1 cellular context compared by ENCODE assay signal in the genomic region with DNA sequence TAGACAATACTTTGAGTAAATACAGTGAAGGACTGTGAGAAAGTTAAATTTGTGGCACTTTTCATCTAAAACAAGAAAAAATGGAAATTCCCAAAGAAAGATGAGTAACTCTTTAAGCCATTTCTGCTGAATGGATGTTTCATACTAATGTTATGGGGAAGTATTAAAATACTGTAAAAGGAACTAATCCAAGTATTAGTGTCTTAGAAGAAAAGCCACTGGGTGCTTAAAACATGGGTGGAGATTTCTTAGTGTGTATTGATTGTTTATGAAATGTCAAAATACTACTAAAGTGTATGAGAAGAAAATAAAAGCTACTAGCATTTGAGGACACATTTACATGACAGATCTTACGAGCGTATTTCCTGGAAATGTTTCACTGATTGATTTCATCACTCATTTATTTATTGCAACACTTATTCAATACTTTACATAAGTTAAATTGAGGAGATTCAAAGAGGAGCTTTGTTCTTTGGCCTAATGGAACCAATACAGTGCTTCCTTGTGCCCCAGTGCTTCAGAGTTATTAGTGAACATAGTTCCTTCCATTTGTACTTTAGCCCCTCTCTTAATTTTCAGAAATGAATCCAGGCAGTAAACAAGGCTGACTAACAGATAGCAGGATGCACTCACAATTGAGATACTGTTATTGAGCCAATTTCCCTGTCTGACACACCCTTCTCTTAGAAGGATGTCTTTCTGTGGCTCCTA.
TF ChIP-seq lines count a peak whose summit lies in the region.

No MANE protein-coding gene starts in this region.

TF ChIP-seq in HepG2, 621 proteins besides CTCF, POLR2A, EP300 and RAD21 (continued from another document and continues in another):
- TF ChIP-seq FOXP4 (CRISPR knock-in tag; IDR thresholded peaks at IDR 0.05) (peak; percentile 82), CC2D1A (CRISPR knock-in tag; IDR thresholded peaks at IDR 0.05) (no peak), DMAP1 (CRISPR knock-in tag; IDR thresholded peaks at IDR 0.05) (no peak), ZBTB33 (CRISPR knock-in tag; IDR thresholded peaks at IDR 0.05) (no peak), NR2F6 (IDR thresholded peaks at IDR 0.05) (no peak), NR2F6 (CRISPR knock-in tag; IDR thresholded peaks at IDR 0.05) (no peak), ZNF670 (CRISPR knock-in tag; IDR thresholded peaks at IDR 0.05; ENCODE audit: borderline replicate concordance) (no peak), SOX5 (CRISPR knock-in tag; IDR thresholded peaks at IDR 0.05; ENCODE audit: borderline replicate concordance) (peak; percentile 79), ZNF33A (CRISPR knock-in tag; IDR thresholded peaks at IDR 0.05; ENCODE audit: borderline replicate concordance) (no peak), ZSCAN21 (CRISPR knock-in tag; IDR thresholded peaks at IDR 0.05; ENCODE audit: borderline replicate concordance) (no peak), NCOA1 (CRISPR knock-in tag; IDR thresholded peaks at IDR 0.05) (no peak), FOXO1 (CRISPR knock-in tag; IDR thresholded peaks at IDR 0.05) (peak; percentile 84), ZNF20 (CRISPR knock-in tag; IDR thresholded peaks at IDR 0.05) (no peak), TARDBP (CRISPR knock-in tag; IDR thresholded peaks at IDR 0.05) (no peak), ZNF3 (CRISPR knock-in tag; IDR thresholded peaks at IDR 0.05) (peak; percentile 79), ZNF839 (CRISPR knock-in tag; IDR thresholded peaks at IDR 0.05; ENCODE audit: borderline replicate concordance) (no peak), ZNF556 (CRISPR knock-in tag; IDR thresholded peaks at IDR 0.05; ENCODE audit: borderline replicate concordance) (no peak), MEIS2 (CRISPR knock-in tag; IDR thresholded peaks at IDR 0.05) (no peak), KAT2B (IDR thresholded peaks at IDR 0.05; ENCODE audit: borderline replicate concordance, low read depth, low read length) (no peak), TBX3 (IDR thresholded peaks at IDR 0.05; ENCODE audit: borderline replicate concordance) (peak; percentile 45; the same call in 1 of the 2 replicates), ATF1 (CRISPR knock-in tag; IDR thresholded peaks at IDR 0.05) (no peak; the same call in 1 of the 2 replicates), U2AF2 (IDR thresholded peaks at IDR 0.05; ENCODE audit: low read depth, low read length) (no peak), BHLHE40 (IDR thresholded peaks at IDR 0.05; ENCODE audit: low read length) (no peak), ZNF282 (IDR thresholded peaks at IDR 0.05; ENCODE audit: partially characterized antibody) (no peak), SALL1 (CRISPR knock-in tag; IDR thresholded peaks at IDR 0.05) (peak; percentile 75; the same call in 1 of the 2 replicates), FOXM1 (CRISPR knock-in tag; IDR thresholded peaks at IDR 0.05) (no peak), KLF13 (CRISPR knock-in tag; IDR thresholded peaks at IDR 0.05) (no peak), ZNF720 (CRISPR knock-in tag; IDR thresholded peaks at IDR 0.05) (no peak), SIX4 (CRISPR knock-in tag; IDR thresholded peaks at IDR 0.05) (0 out of 2 replicates have a peak, but pooled peaks have one; percentile 34), ZNF747 (CRISPR knock-in tag; IDR thresholded peaks at IDR 0.05; ENCODE audit: borderline replicate concordance) (no peak), PTBP1 (IDR thresholded peaks at IDR 0.05; ENCODE audit: low read depth, low read length, poor library complexity, severe bottlenecking) (no peak), SOX13 (IDR thresholded peaks at IDR 0.05) (no peak), SOX13 (CRISPR knock-in tag; conservative IDR thresholded peaks at IDR 0.05 in 1 of 2, IDR thresholded peaks at IDR 0.05 in 1 of 2) (peak in 1 of 2 experiments; percentile 83; a peak in 1 of 4 replicates), ZNF510 (CRISPR knock-in tag; IDR thresholded peaks at IDR 0.05; ENCODE audit: low read depth) (no peak), TBL1XR1 (IDR thresholded peaks at IDR 0.05; ENCODE audit: borderline replicate concordance, low read length, partially characterized antibody) (peak; percentile 64), NFIC (IDR thresholded peaks at IDR 0.05; ENCODE audit: low read length) (peak; percentile 73; the same call in 1 of the 2 replicates), SOX6 (IDR thresholded peaks at IDR 0.05) (no peak), SOX6 (CRISPR knock-in tag; IDR thresholded peaks at IDR 0.05) (peak; percentile 80), ZNF792 (CRISPR knock-in tag; IDR thresholded peaks at IDR 0.05) (no peak), ZNF512 (CRISPR knock-in tag; IDR thresholded peaks at IDR 0.05) (no peak), JDP2 (CRISPR knock-in tag; IDR thresholded peaks at IDR 0.05; ENCODE audit: borderline replicate concordance) (no peak), HNF4G (IDR thresholded peaks at IDR 0.05; ENCODE audit: borderline replicate concordance, low read depth, low read length) (peak; percentile 36; the same call in 1 of the 2 replicates), HNF4G (CRISPR knock-in tag; IDR thresholded peaks at IDR 0.05; ENCODE audit: borderline replicate concordance, low read depth) (no peak), ARNT (IDR thresholded peaks at IDR 0.05) (no peak), TEAD3 (CRISPR knock-in tag; optimal IDR thresholded peaks at IDR 0.05; ENCODE audit: borderline replicate concordance) (peak; percentile 49), TMF1 (CRISPR knock-in tag; IDR thresholded peaks at IDR 0.05; ENCODE audit: low read depth) (no peak), MAZ (IDR thresholded peaks at IDR 0.05; ENCODE audit: borderline replicate concordance, low read depth, low read length) (no peak), MAZ (CRISPR knock-in tag; IDR thresholded peaks at IDR 0.05; ENCODE audit: low read depth) (no peak), ETV6 (CRISPR knock-in tag; conservative IDR thresholded peaks at IDR 0.05) (no peak), RAD51 (IDR thresholded peaks at IDR 0.05; ENCODE audit: borderline replicate concordance) (no peak), RBFOX2 (IDR thresholded peaks at IDR 0.05; ENCODE audit: low read depth, low read length) (no peak), ZNF83 (CRISPR knock-in tag; IDR thresholded peaks at IDR 0.05; ENCODE audit: borderline replicate concordance) (no peak), FOXK1 (CRISPR knock-in tag; IDR thresholded peaks at IDR 0.05; ENCODE audit: borderline replicate concordance, low read depth) (no peak; the same call in 1 of the 2 replicates), ZNF800 (CRISPR knock-in tag; IDR thresholded peaks at IDR 0.05) (no peak), TGIF2 (CRISPR knock-in tag; IDR thresholded peaks at IDR 0.05) (no peak; the same call in 1 of the 2 replicates), HDAC2 (CRISPR knock-in tag; IDR thresholded peaks at IDR 0.05) (peak; percentile 60; the same call in 1 of the 2 replicates), WIZ (CRISPR knock-in tag; IDR thresholded peaks at IDR 0.05) (no peak), ZNF589 (CRISPR knock-in tag; conservative IDR thresholded peaks at IDR 0.05) (no peak), NFE2L1 (CRISPR knock-in tag; IDR thresholded peaks at IDR 0.05; ENCODE audit: borderline replicate concordance) (no peak)
- TF ChIP-seq, protein P1, sequence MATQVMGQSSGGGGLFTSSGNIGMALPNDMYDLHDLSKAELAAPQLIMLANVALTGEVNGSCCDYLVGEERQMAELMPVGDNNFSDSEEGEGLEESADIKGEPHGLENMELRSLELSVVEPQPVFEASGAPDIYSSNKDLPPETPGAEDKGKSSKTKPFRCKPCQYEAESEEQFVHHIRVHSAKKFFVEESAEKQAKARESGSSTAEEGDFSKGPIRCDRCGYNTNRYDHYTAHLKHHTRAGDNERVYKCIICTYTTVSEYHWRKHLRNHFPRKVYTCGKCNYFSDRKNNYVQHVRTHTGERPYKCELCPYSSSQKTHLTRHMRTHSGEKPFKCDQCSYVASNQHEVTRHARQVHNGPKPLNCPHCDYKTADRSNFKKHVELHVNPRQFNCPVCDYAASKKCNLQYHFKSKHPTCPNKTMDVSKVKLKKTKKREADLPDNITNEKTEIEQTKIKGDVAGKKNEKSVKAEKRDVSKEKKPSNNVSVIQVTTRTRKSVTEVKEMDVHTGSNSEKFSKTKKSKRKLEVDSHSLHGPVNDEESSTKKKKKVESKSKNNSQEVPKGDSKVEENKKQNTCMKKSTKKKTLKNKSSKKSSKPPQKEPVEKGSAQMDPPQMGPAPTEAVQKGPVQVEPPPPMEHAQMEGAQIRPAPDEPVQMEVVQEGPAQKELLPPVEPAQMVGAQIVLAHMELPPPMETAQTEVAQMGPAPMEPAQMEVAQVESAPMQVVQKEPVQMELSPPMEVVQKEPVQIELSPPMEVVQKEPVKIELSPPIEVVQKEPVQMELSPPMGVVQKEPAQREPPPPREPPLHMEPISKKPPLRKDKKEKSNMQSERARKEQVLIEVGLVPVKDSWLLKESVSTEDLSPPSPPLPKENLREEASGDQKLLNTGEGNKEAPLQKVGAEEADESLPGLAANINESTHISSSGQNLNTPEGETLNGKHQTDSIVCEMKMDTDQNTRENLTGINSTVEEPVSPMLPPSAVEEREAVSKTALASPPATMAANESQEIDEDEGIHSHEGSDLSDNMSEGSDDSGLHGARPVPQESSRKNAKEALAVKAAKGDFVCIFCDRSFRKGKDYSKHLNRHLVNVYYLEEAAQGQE (IDR thresholded peaks at IDR 0.05; ENCODE audit: borderline replicate concordance in 1 of 2, low read depth in 1 of 2, low read length in 2 of 2): no peak
- TF ChIP-seq, protein P2, sequence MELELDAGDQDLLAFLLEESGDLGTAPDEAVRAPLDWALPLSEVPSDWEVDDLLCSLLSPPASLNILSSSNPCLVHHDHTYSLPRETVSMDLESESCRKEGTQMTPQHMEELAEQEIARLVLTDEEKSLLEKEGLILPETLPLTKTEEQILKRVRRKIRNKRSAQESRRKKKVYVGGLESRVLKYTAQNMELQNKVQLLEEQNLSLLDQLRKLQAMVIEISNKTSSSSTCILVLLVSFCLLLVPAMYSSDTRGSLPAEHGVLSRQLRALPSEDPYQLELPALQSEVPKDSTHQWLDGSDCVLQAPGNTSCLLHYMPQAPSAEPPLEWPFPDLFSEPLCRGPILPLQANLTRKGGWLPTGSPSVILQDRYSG (CRISPR knock-in tag; IDR thresholded peaks at IDR 0.05): no peak
- TF ChIP-seq, protein P3, sequence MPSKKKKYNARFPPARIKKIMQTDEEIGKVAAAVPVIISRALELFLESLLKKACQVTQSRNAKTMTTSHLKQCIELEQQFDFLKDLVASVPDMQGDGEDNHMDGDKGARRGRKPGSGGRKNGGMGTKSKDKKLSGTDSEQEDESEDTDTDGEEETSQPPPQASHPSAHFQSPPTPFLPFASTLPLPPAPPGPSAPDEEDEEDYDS (CRISPR knock-in tag; IDR thresholded peaks at IDR 0.05): no peak
